8 cellular contexts compared by ENCODE assay signal in genomic region chr3:156509209-156510174, GRCh38. TPM values are rescaled to one million over a fixed set of nuclear protein-coding genes. Genes with fewer than 3 reads are reported as not detected.
A peak's percentile ranks its signal among the peaks of the same experiment; 100 is the strongest.
DNase-seq lines count a peak whose midpoint lies in the region; ATAC-seq and TF ChIP-seq lines count a peak whose summit lies in the region.

No MANE protein-coding gene starts in this region.

- ATAC-seq in GM21529 (IDR thresholded peaks at IDR 0.05; ENCODE audit: unreplicated experiment) = peak; percentile 89
- peak; percentile 62 for ATAC-seq in lung (ENCODE audit: insufficient read depth, low FRiP score)

- H3K9me3 ChIP-seq in lung (ENCODE audit: control insufficient read depth in 2 of 2, insufficient read depth in 1 of 2, low read length in 1 of 2) = no peaks in the 10 kb centered on the region

- peak; percentile 51 for DNase-seq in EL
- peak; percentile 16 for DNase-seq in KG1 (lab: John Stamatoyannopoulos, UW)
- DNase-seq in OCI-M1 (lab: John Stamatoyannopoulos, UW) = peak; percentile 76
- peak; percentile 78 for DNase-seq in dermis blood vessel endothelial cell
- DNase-seq in lung (ENCODE audit: low spot score) = no peak
- no peak for DNase-seq in activated effector memory CD4-positive, alpha-beta T cell treated with anti-CD3 and anti-CD28 coated beads, Interleukin-2, amount 50 U/mL, for 16 hours
- DNase-seq in COLO668 (lab: John Stamatoyannopoulos, UW; ENCODE audit: unreplicated experiment) = no peak

- H3K4me3 ChIP-seq in lung = no peak overlapping the region

- H3K27ac ChIP-seq in lung (ENCODE audit: low read depth in 1 of 2, low read length in 1 of 2) = no peak overlapping the region

- H3K4me1 ChIP-seq in lung (ENCODE audit: control insufficient read depth in 2 of 2, insufficient read depth in 2 of 2, low read length in 2 of 2) = no peaks in the 10 kb centered on the region

- no peaks in the 10 kb centered on the region for H3K27me3 ChIP-seq in lung (ENCODE audit: control insufficient read depth, insufficient read depth)

- TF ChIP-seq CTCF in lung (IDR thresholded peaks at IDR 0.05; ENCODE audit: control extremely low read depth, extremely low read depth) = peak; percentile 43

- no peaks in the 10 kb centered on the region for H3K36me3 ChIP-seq in lung (ENCODE audit: control insufficient read depth in 2 of 2, insufficient read depth in 2 of 2, low read length in 2 of 2)

- 60 to 67% methylated on average over 5 of the region's 5 CpGs for WGBS in lung, 2 donors

RNA-seq across cellular contexts. Expression of gene SSR3, which starts 45.4 kb away (rescaled TPM):
- 290 and 364 TPM in 2 replicates for total RNA-seq in dermis blood vessel endothelial cell
- total RNA-seq in lung = 100 to 1,000 TPM in 1 of 2 donors, 10 to 100 TPM in 1; 83.7 to 209 TPM
- 100 to 1,000 TPM; 177 to 200 TPM for polyA plus RNA-seq in lung

Comparison
In these comparisons a context has a peak if more than half of its experiments do, and no peak if none do; other contexts are left out.
1. DNase-seq: peak in EL (single experiment), KG1 (single experiment), OCI-M1 (single experiment) and dermis blood vessel endothelial cell (single experiment); none in lung (single experiment), activated effector memory CD4-positive, alpha-beta T cell treated with anti-CD3 and anti-CD28 coated beads, Interleukin-2, amount 50 U/mL, for 16 hours (single experiment) and COLO668 (single experiment).